Comparison of ENCODE assay signal across 26 cellular contexts in the genomic region with DNA sequence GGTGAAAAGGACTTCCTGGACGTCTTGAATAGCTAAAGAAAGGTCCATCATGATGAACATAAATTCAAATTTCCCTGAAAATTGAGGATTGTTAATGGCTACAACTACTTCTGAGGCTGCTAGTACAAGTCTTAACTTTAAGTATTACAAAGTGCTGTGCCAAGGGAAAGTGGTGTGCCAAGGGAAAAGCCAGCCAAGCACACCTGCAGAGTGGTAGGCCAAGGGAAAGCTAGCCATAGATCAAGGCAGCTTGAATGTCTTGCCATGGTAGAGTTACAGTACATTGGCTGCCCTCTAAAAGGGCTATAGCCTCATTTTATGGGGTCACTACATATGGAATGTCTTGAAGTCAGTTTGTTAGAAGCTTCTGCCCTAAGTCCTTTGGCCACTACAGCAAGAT.
DNase-seq lines count a peak whose midpoint lies in the region; ATAC-seq, FAIRE-seq and TF ChIP-seq lines count a peak whose summit lies in the region.
"Had no signal": no experiment of that assay in that cellular context is flagged by ENCODE, and none has a peak within 500 bp of the region (broad histone marks: within the 10 kb centered on the region; RNA-seq: fewer than 3 reads in every experiment).

No MANE protein-coding gene starts in this region.

- TF ChIP-seq CTCF in OCI-LY7 (conservative IDR thresholded peaks at IDR 0.05; ENCODE audit: low read length): no peak
- TF ChIP-seq CTCF in left lung (IDR thresholded peaks at IDR 0.05): no peak

- H3K27me3 ChIP-seq in neuronal stem cell (ENCODE audit: control insufficient read depth in 3 of 3, insufficient read depth in 3 of 3, low read depth in 1 of 3, low read length in 3 of 3): no peaks in the 10 kb centered on the region
- no peaks in the 10 kb centered on the region for H3K27me3 ChIP-seq in left lung
- H3K27me3 ChIP-seq: BE2C, BLaER1 had no signal

- no peaks in the 10 kb centered on the region for H3K79me2 ChIP-seq in OCI-LY7 (ENCODE audit: insufficient read depth, low read depth, low read length)

- H3K79me1 ChIP-seq in neuronal stem cell (ENCODE audit: low read depth, low read length): no peaks in the 10 kb centered on the region

- DNase-seq in HTR-8/SVneo (ENCODE audit: insufficient read length, low spot score) (no peak), OCI-LY7 (ENCODE audit: low spot score) (no peak), neuronal stem cell (ENCODE audit: low spot score) (no peak), left lung (no peak), NCI-H1092 treated with DMSO at 0.1 percent for 48 hours (lab: John Stamatoyannopoulos, UW) (no peak), NOMO-1 (lab: John Stamatoyannopoulos, UW; ENCODE audit: unreplicated experiment in 2 of 2) (no peak)
- DNase-seq: ACHN; BE2C; C1 segment of cervical spinal cord; CD4-positive, alpha-beta memory T cell; CD4-positive, CD25-positive, alpha-beta regulatory T cell; CD8-positive, alpha-beta memory T cell; COR-L47; DMS 273 treated with DMSO at 0.1 percent for 48 hours; DMS153; DMS53; DMS79; DND-41; EL; GDM1 had no signal

- peak; percentile 68 for FAIRE-seq in HTR-8/SVneo (lab: Jason Lieb, UNC)
- FAIRE-seq: A549, GM12878, GM12892, GM18507 had no signal

- H4K8ac ChIP-seq in neuronal stem cell (ENCODE audit: low read depth, low read length): no peak overlapping the region

- no peak overlapping the region for H2BK120ac ChIP-seq in neuronal stem cell (ENCODE audit: low read depth, low read length)

- no peak overlapping the region for H4K91ac ChIP-seq in neuronal stem cell (ENCODE audit: low read depth, low read length, poor library complexity)

- H3K27ac ChIP-seq in OCI-LY7 (ENCODE audit: low read depth, low read length, poor library complexity, severe bottlenecking): no peak overlapping the region
- no peak overlapping the region for H3K27ac ChIP-seq in neuronal stem cell (replicated peaks; ENCODE audit: low read length)
- no peak overlapping the region for H3K27ac ChIP-seq in left lung
- H3K27ac ChIP-seq: 22Rv1, A549, BLaER1 had no signal

- H3K4me3 ChIP-seq in OCI-LY7 (ENCODE audit: low read depth, low read length, poor library complexity, severe bottlenecking) (no peak overlapping the region), neuronal stem cell (ENCODE audit: low read length in 2 of 2) (no peak overlapping the region), left lung (no peak overlapping the region)
- H3K4me3 ChIP-seq: A549, BLaER1, GM12878 had no signal

- no peak overlapping the region for H2BK15ac ChIP-seq in neuronal stem cell (ENCODE audit: low read length)

- no peaks in the 10 kb centered on the region for H3K9me2 ChIP-seq in OCI-LY7 (ENCODE audit: insufficient read depth, low read length)

- no peak for ATAC-seq in left lung
- ATAC-seq: A549, GM12878 had no signal

- H2AFZ ChIP-seq in OCI-LY7 (ENCODE audit: low read length) (peak overlapping the region; percentile 27; the same call in 1 of the 2 replicates), neuronal stem cell (ENCODE audit: low read length) (no peak overlapping the region)

- CTCF ChIA-PET in OCI-LY7 (lab: Charles Lee; ENCODE audit: unreplicated experiment): no interaction called here

- H3K36me3 ChIP-seq in OCI-LY7 (ENCODE audit: insufficient read depth, low read length) (no peaks in the 10 kb centered on the region), neuronal stem cell (replicated peaks in 1 of 2; ENCODE audit: control insufficient read depth in 2 of 2, insufficient read depth in 2 of 2, low read length in 2 of 2) (no peaks in the 10 kb centered on the region), left lung (no peaks in the 10 kb centered on the region)
- H3K36me3 ChIP-seq: BE2C, BLaER1 had no signal

- no CpG with 5 or more reads among the region's 1 CpG for whole genome bisulfite sequencing in neuronal stem cell (ENCODE audit: extremely low coverage in 2 of 2, insufficient read length in 2 of 2, insufficient replicate concordance in 1 of 2), 2 donors

- no peak overlapping the region for H3K18ac ChIP-seq in neuronal stem cell (ENCODE audit: low read length)

- peak overlapping the region; percentile 17 for H3K9ac ChIP-seq in neuronal stem cell (ENCODE audit: low read depth, low read length, poor library complexity)
- H3K9ac ChIP-seq: BLaER1 had no signal

- no peak overlapping the region for H3K4me2 ChIP-seq in OCI-LY7 (ENCODE audit: low read length)
- no peak overlapping the region for H3K4me2 ChIP-seq in neuronal stem cell (ENCODE audit: insufficient read depth, low read length, poor library complexity, severe bottlenecking)
- H3K4me2 ChIP-seq: A549, BLaER1 had no signal

- H4K20me1 ChIP-seq in OCI-LY7 (ENCODE audit: insufficient read depth, low read length): no peaks in the 10 kb centered on the region
- H4K20me1 ChIP-seq: BLaER1 had no signal

- POLR2A ChIA-PET in OCI-LY7 (lab: Charles Lee): interaction anchor here (0.7 to 1.0 kb wide), 2 partner anchors 11 to 121 kb away, joined by 3 read pairs; no protein-coding TSS in a partner anchor

- no peak overlapping the region for H3K14ac ChIP-seq in neuronal stem cell (ENCODE audit: low read length)

- no peak overlapping the region for H2BK5ac ChIP-seq in neuronal stem cell (ENCODE audit: low read length)

- intact Hi-C loops in OCI-LY7 (cut with micrococcal nuclease; ENCODE audit: unreplicated experiment): no loop called here
- intact Hi-C loops in left lung (cut with DNase I): no loop called here

- no TSS peak for BruUV-seq in OCI-LY7 (replicated peaks; lab: Mats Ljungman, UMichigan)

- H3K4ac ChIP-seq in neuronal stem cell (ENCODE audit: low read length): no peak overlapping the region

- H2AK5ac ChIP-seq in neuronal stem cell (ENCODE audit: low read depth, low read length): no peak overlapping the region

- H3K4me1 ChIP-seq in OCI-LY7 (ENCODE audit: insufficient read depth, low read length, poor library complexity, severe bottlenecking) (peaks cover 37% of the 10 kb centered on the region), neuronal stem cell (ENCODE audit: control insufficient read depth in 2 of 2, insufficient read depth in 1 of 2, low read depth in 1 of 2, low read length in 2 of 2) (no peaks in the 10 kb centered on the region), left lung (no peaks in the 10 kb centered on the region)
- H3K4me1 ChIP-seq: A549, BE2C had no signal

- no peak overlapping the region for H3K23ac ChIP-seq in neuronal stem cell (ENCODE audit: low read depth, low read length, poor library complexity)

- H2BK12ac ChIP-seq in neuronal stem cell (ENCODE audit: low read length): no peak overlapping the region

- H3K9me3 ChIP-seq in OCI-LY7 (ENCODE audit: low read length): no peaks in the 10 kb centered on the region; the same call in 1 of the 2 replicates
- no peaks in the 10 kb centered on the region for H3K9me3 ChIP-seq in neuronal stem cell (replicated peaks in 1 of 2; ENCODE audit: control insufficient read depth in 2 of 2, insufficient read depth in 1 of 2, low read depth in 1 of 2, low read length in 2 of 2)
- no peaks in the 10 kb centered on the region for H3K9me3 ChIP-seq in left lung
- H3K9me3 ChIP-seq: A549, BE2C, BLaER1 had no signal
